12 cellular contexts compared by ENCODE assay signal in the genomic region with DNA sequence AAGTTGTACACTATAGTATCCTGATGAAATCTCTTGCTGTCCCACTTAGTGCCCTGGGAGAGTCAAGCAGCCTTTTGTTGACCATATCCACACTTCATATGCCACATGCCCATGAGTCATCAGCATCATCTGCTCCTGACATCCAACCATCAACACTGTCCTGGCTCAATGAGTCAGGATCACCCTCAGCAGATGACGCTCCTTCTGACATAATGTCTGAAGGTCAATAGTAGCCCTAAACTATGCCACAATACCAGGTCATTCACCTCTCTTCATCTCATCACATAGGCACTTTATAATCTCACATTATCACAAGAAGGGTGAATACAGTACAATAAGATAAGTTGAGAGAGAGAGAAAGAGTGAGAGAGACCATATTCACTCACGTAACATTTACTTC.
A peak's percentile ranks its signal among the peaks of the same experiment; 100 is the strongest.
DNase-seq lines count a peak whose midpoint lies in the region; ATAC-seq, FAIRE-seq and TF ChIP-seq lines count a peak whose summit lies in the region.
"Had no signal": no experiment of that assay in that cellular context is flagged by ENCODE, and none has a peak within 500 bp of the region (broad histone marks: within the 10 kb centered on the region; RNA-seq: fewer than 3 reads in every experiment).

No MANE protein-coding gene starts in this region.

- H3K4me1 ChIP-seq in foreskin keratinocyte, result no peaks in the 10 kb centered on the region
- no peaks in the 10 kb centered on the region for H3K4me1 ChIP-seq in tibial artery

- peak; percentile 15 for DNase-seq in HFF-Myc (ENCODE audit: extremely low read depth, low read depth)
- DNase-seq in T1000 (lab: John Stamatoyannopoulos, UW), result peak; percentile 43
- DNase-seq in foreskin keratinocyte, result peak; percentile 32 to 55
- peak; percentile 65 for DNase-seq in urothelium cell line (ENCODE audit: low spot score)
- DNase-seq in tibial artery, result no peak
- DNase-seq in midbrain (lab: John Stamatoyannopoulos, UW), result no peak
- DNase-seq: effector CD4-positive, alpha-beta T cell; left cardiac atrium; NCI-H2029 treated with DMSO at 0.1 percent for 48 hours had no signal

- H3K4me3 ChIP-seq in HFF-Myc (replicated peaks; ENCODE audit: low read depth, low read length) (no peak overlapping the region), tibial artery (no peak overlapping the region)

- ATAC-seq in foreskin keratinocyte (peak; percentile 57), HG03460 (IDR thresholded peaks at IDR 0.05; ENCODE audit: unreplicated experiment) (no peak)
- ATAC-seq: activated CD4-positive, CD25-positive, alpha-beta regulatory T cell treated with anti-CD3 and anti-CD28 coated beads, Interleukin-2, amount 50 U/mL, for 24 hours had no signal

- intact Hi-C loops in tibial artery (cut with DNase I; ENCODE audit: low total_unique reads), result no loop called here

- no peak for FAIRE-seq in urothelium cell line (lab: Jason Lieb, UNC)
- FAIRE-seq: HTR-8/SVneo had no signal

- no peaks in the 10 kb centered on the region for H3K36me3 ChIP-seq in tibial artery

- TF ChIP-seq CTCF in HFF-Myc (IDR thresholded peaks at IDR 0.05; ENCODE audit: low read depth, low read length, missing control alignments) (no peak), foreskin keratinocyte (conservative IDR thresholded peaks at IDR 0.05) (no peak), tibial artery (IDR thresholded peaks at IDR 0.05) (no peak)

- H3K9me3 ChIP-seq in tibial artery, result no peaks in the 10 kb centered on the region

- H3K27ac ChIP-seq in foreskin keratinocyte (no peak overlapping the region), tibial artery (no peak overlapping the region)

- H3K27me3 ChIP-seq in foreskin keratinocyte (no peaks in the 10 kb centered on the region), tibial artery (no peaks in the 10 kb centered on the region)

Comparison
In these comparisons a context has a peak if more than half of its experiments do, and no peak if none do; other contexts are left out.
1. DNase-seq: peak in HFF-Myc (single experiment), T1000 (single experiment), foreskin keratinocyte (2 of 2) and urothelium cell line (single experiment); none in tibial artery (0 of 2) and midbrain (single experiment).